10 cellular contexts compared by ENCODE assay signal in the genomic region with DNA sequence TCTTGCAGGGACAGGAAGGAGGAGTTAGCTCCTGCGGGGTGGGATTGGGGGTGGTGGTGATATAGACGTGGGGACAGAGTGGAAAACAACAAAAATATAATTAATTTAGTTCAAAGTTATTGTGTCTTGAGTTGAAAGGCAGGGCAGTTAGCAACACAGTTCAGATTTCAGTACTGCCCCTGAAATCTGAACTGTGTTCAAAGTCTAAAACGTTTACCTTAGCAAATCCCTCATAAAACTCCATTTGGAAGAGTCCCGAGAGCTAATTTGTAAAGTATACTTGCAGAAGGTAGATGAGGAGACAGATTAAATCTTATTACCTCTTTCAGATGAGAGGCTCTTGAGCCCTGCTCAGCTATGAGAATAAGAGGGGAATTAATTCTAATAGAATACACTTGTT. TPM values are rescaled to one million over a fixed set of nuclear protein-coding genes. Genes with fewer than 3 reads are reported as not detected.
DNase-seq lines count a peak whose midpoint lies in the region; ATAC-seq, FAIRE-seq and TF ChIP-seq lines count a peak whose summit lies in the region.
"Not testable (repeated sequence)": the region's sequence is repeated elsewhere in the genome, so short reads cannot be mapped to it uniquely, and the experiment has no call there.
"Had no signal": no experiment of that assay in that cellular context is flagged by ENCODE, and none has a peak within 500 bp of the region (broad histone marks: within the 10 kb centered on the region; RNA-seq: fewer than 3 reads in every experiment).

No MANE protein-coding gene starts in this region.

- H3K9me2 ChIP-seq in PC-9 (ENCODE audit: insufficient read depth): not testable (repeated sequence)

- CTCF ChIA-PET in PC-9 (lab: Charles Lee); activated CD8-positive, alpha-beta T cell treated with anti-CD3 and anti-CD28 coated beads, Interleukin-2, amount 10 ng/mL, durations not matched to agents 7 days and 5 days (lab: Charles Lee); naive thymus-derived CD4-positive, alpha-beta T cell (lab: Charles Lee): not testable (repeated sequence)

- not testable (repeated sequence) for BruUV-seq in PC-9 (replicated peaks; lab: Mats Ljungman, UMichigan)

- H3K27ac ChIP-seq in PC-9; naive thymus-derived CD4-positive, alpha-beta T cell (ENCODE audit: low read depth, low read length); small intestine (ENCODE audit: low read depth in 1 of 2, low read length in 1 of 2): not testable (repeated sequence)
- H3K27ac ChIP-seq in heart left ventricle: peak overlapping the region in 2 of 12 donors; percentile 83 to 86

- not testable (repeated sequence) for H3K9me3 ChIP-seq in PC-9 (ENCODE audit: insufficient read depth, low read depth); heart left ventricle; naive thymus-derived CD4-positive, alpha-beta T cell (ENCODE audit: control insufficient read depth in 2 of 3, low read length in 3 of 3); small intestine (ENCODE audit: control insufficient read depth, low read depth)

- intact Hi-C loops in PC-9 (cut with micrococcal nuclease; ENCODE audit: unreplicated experiment): loop anchor here (5.0 to 10.0 kb wide), 4 partner anchors 142 to 594 kb away; a partner anchor contains a TSS
- intact Hi-C loops in heart left ventricle (cut with DNase I): not testable (repeated sequence)
- intact Hi-C loops in naive thymus-derived CD4-positive, alpha-beta T cell (cut with micrococcal nuclease): loop anchor here (5.0 to 10.0 kb wide), 6 partner anchors 67 to 982 kb away; a partner anchor contains a TSS

- not testable (repeated sequence) for H3K4me3 ChIP-seq in PC-9; naive thymus-derived CD4-positive, alpha-beta T cell (ENCODE audit: low read length); small intestine (ENCODE audit: low read depth in 1 of 2, low read length in 2 of 2)
- peak overlapping the region in 9 of 12 donors; percentile 48 to 95 (median 83) for H3K4me3 ChIP-seq in heart left ventricle

- peak overlapping the region; percentile 86 for H3K4me3 Mint-ChIP-seq in activated CD8-positive, alpha-beta T cell treated with anti-CD3 and anti-CD28 coated beads, Interleukin-2, amount 10 ng/mL, durations not matched to agents 7 days and 5 days
- peak overlapping the region; percentile 85 to 91 (median 87) for H3K4me3 Mint-ChIP-seq in brain
- peak overlapping the region; percentile 78 to 99 (median 96) for H3K4me3 Mint-ChIP-seq in naive thymus-derived CD4-positive, alpha-beta T cell

- not testable (repeated sequence) for H3K36me3 ChIP-seq in PC-9 (ENCODE audit: low read depth); heart left ventricle; naive thymus-derived CD4-positive, alpha-beta T cell (ENCODE audit: control insufficient read depth in 2 of 3, insufficient read depth in 3 of 3, low read length in 3 of 3); small intestine (ENCODE audit: control insufficient read depth in 2 of 2, insufficient read depth in 2 of 2, low read length in 2 of 2)

- not testable (repeated sequence) for H3K79me2 ChIP-seq in PC-9 (ENCODE audit: low read depth)

- not testable (repeated sequence) for H3K36me3 Mint-ChIP-seq in activated CD8-positive, alpha-beta T cell treated with anti-CD3 and anti-CD28 coated beads, Interleukin-2, amount 10 ng/mL, durations not matched to agents 7 days and 5 days (ENCODE audit: low read depth); brain; naive thymus-derived CD4-positive, alpha-beta T cell

- not testable (repeated sequence) for FAIRE-seq in small intestine (lab: Jason Lieb, UNC)

- H3K4me1 Mint-ChIP-seq in activated CD8-positive, alpha-beta T cell treated with anti-CD3 and anti-CD28 coated beads, Interleukin-2, amount 10 ng/mL, durations not matched to agents 7 days and 5 days (ENCODE audit: low read depth): peaks cover 23% of the 10 kb centered on the region
- H3K4me1 Mint-ChIP-seq in brain: peaks cover 24% of the 10 kb centered on the region
- peaks cover 6 to 25% (median 12%) of the 10 kb centered on the region in 7 donors for H3K4me1 Mint-ChIP-seq in naive thymus-derived CD4-positive, alpha-beta T cell

- H3F3A ChIP-seq in PC-9 (ENCODE audit: insufficient read depth, low read depth): not testable (repeated sequence)

- H3K27me3 Mint-ChIP-seq in activated CD8-positive, alpha-beta T cell treated with anti-CD3 and anti-CD28 coated beads, Interleukin-2, amount 10 ng/mL, durations not matched to agents 7 days and 5 days (ENCODE audit: low read depth): peaks cover 11% of the 10 kb centered on the region
- H3K27me3 Mint-ChIP-seq in brain: peaks cover 20% of the 10 kb centered on the region
- not testable (repeated sequence) for H3K27me3 Mint-ChIP-seq in naive thymus-derived CD4-positive, alpha-beta T cell

- H3K4me2 ChIP-seq in PC-9: peak overlapping the region; percentile 68; the same call in 1 of the 2 replicates

- WGBS in heart left ventricle, 4 donors: 26 to 44% (median 35%) methylated on average over 4 of the region's 4 CpGs
- 6 to 16% (median 6%) methylated on average over 4 of the region's 4 CpGs for WGBS in small intestine, 3 donors

- H3K27ac Mint-ChIP-seq in activated CD8-positive, alpha-beta T cell treated with anti-CD3 and anti-CD28 coated beads, Interleukin-2, amount 10 ng/mL, durations not matched to agents 7 days and 5 days: not testable (repeated sequence)
- peak overlapping the region in 3 of 5 experiments; percentile 26 to 81 (median 70) for H3K27ac Mint-ChIP-seq in brain
- peak overlapping the region in 6 of 9 donors; percentile 65 to 99 (median 94) for H3K27ac Mint-ChIP-seq in naive thymus-derived CD4-positive, alpha-beta T cell

- H3K27me3 ChIP-seq in PC-9 (ENCODE audit: insufficient read depth, low read depth): peaks cover 14% of the 10 kb centered on the region
- not testable (repeated sequence) for H3K27me3 ChIP-seq in heart left ventricle; naive thymus-derived CD4-positive, alpha-beta T cell (ENCODE audit: control insufficient read depth in 2 of 2, insufficient read depth in 2 of 2, low read length in 2 of 2); small intestine (ENCODE audit: control insufficient read depth in 2 of 2, insufficient read depth in 2 of 2, low read length in 2 of 2)

- not testable (repeated sequence) for TF ChIP-seq CTCF in PC-9 (conservative IDR thresholded peaks at IDR 0.05); brain (conservative IDR thresholded peaks at IDR 0.05); heart left ventricle (IDR thresholded peaks at IDR 0.05)

- DNase-seq in DMS79 treated with DMSO at 0.1 percent for 48 hours (lab: John Stamatoyannopoulos, UW) (peak; percentile 67), small intestine (peak; percentile 43)
- not testable (repeated sequence) for DNase-seq in PC-9; activated CD8-positive, alpha-beta T cell treated with anti-CD3 and anti-CD28 coated beads, Interleukin-2, amount 10 ng/mL, durations not matched to agents 7 days and 5 days; heart left ventricle; naive thymus-derived CD4-positive, alpha-beta T cell

- not testable (repeated sequence) for H2AFZ ChIP-seq in PC-9

- H3K4me1 ChIP-seq in PC-9 (replicated peaks; ENCODE audit: insufficient read depth); naive thymus-derived CD4-positive, alpha-beta T cell (ENCODE audit: control insufficient read depth in 2 of 2, insufficient read depth in 2 of 2, low read length in 2 of 2); small intestine (ENCODE audit: control insufficient read depth in 2 of 2, insufficient read depth in 1 of 2, low read depth in 1 of 2, low read length in 1 of 2): not testable (repeated sequence)
- peaks cover 0 to 15% (median 1%) of the 10 kb centered on the region in 12 donors for H3K4me1 ChIP-seq in heart left ventricle

- not testable (repeated sequence) for H4K20me1 ChIP-seq in PC-9 (ENCODE audit: insufficient read depth)

- POLR2A ChIA-PET in PC-9 (lab: Charles Lee; ENCODE audit: unreplicated experiment); activated CD8-positive, alpha-beta T cell treated with anti-CD3 and anti-CD28 coated beads, Interleukin-2, amount 10 ng/mL, durations not matched to agents 7 days and 5 days (lab: Charles Lee): not testable (repeated sequence)
- POLR2A ChIA-PET in naive thymus-derived CD4-positive, alpha-beta T cell (lab: Charles Lee): interaction anchor here (1.0 kb wide), 1 partner anchor 8 kb away, joined by 3 read pairs; no protein-coding TSS in a partner anchor

- TF ChIP-seq POLR2A in heart left ventricle (IDR thresholded peaks at IDR 0.05): not testable (repeated sequence)

- ATAC-seq in activated CD8-positive, alpha-beta T cell treated with anti-CD3 and anti-CD28 coated beads, Interleukin-2, amount 10 ng/mL, durations not matched to agents 7 days and 5 days; heart left ventricle; naive thymus-derived CD4-positive, alpha-beta T cell: not testable (repeated sequence)

- H3K9me3 Mint-ChIP-seq in activated CD8-positive, alpha-beta T cell treated with anti-CD3 and anti-CD28 coated beads, Interleukin-2, amount 10 ng/mL, durations not matched to agents 7 days and 5 days (ENCODE audit: insufficient read depth); brain; naive thymus-derived CD4-positive, alpha-beta T cell: not testable (repeated sequence)

RNA-seq across cellular contexts. Expression of a gene that starts 1.6 kb away (rescaled TPM):
- 10.4 TPM in 2 replicates for total RNA-seq in PC-9 (2021)
- total RNA-seq in activated CD8-positive, alpha-beta T cell treated with anti-CD3 and anti-CD28 coated beads, Interleukin-2, amount 10 ng/mL, durations not matched to agents 7 days and 5 days: 10 to 100 TPM; 11.2 to 11.5 TPM
- 11.5 TPM for polyA plus RNA-seq in brain (ENCODE audit: insufficient read depth, low read depth, low replicate concordance)
- 10 to 100 TPM in 1 of 9 donors, 1 to 10 TPM in 8; 6.2 to 10.8 (median 7.2) TPM for total RNA-seq in heart left ventricle
- 10 to 100 TPM in 1 of 2 donors, 1 to 10 TPM in 1; 3.2 to 11.6 TPM for polyA plus RNA-seq in heart left ventricle
- 10 to 100 TPM in 3 of 5 experiments, 1 to 10 TPM in 2; 5.5 to 14.1 (median 11.3) TPM for total RNA-seq in naive thymus-derived CD4-positive, alpha-beta T cell
- polyA plus RNA-seq in naive thymus-derived CD4-positive, alpha-beta T cell: 10 to 100 TPM; 10.7 to 18.5 TPM
- polyA plus RNA-seq in small intestine: 1 to 10 TPM; 4.5 to 9.7 (median 4.9) TPM

RNA-seq across cellular contexts. Expression of a gene that starts 27.5 kb away (rescaled TPM):
- total RNA-seq in PC-9 (2021): 37.3 and 38.1 TPM in 2 replicates
- total RNA-seq in activated CD8-positive, alpha-beta T cell treated with anti-CD3 and anti-CD28 coated beads, Interleukin-2, amount 10 ng/mL, durations not matched to agents 7 days and 5 days: 10 to 100 TPM; 23.8 to 25.8 TPM
- polyA plus RNA-seq in brain (ENCODE audit: insufficient read depth, low read depth, low replicate concordance): 16.6 TPM
- 10 to 100 TPM in 3 of 9 donors, 1 to 10 TPM in 6; 6.5 to 17.1 (median 9.7) TPM for total RNA-seq in heart left ventricle
- 10 to 100 TPM in 1 of 2 donors, 1 to 10 TPM in 1; 6.0 to 15.3 TPM for polyA plus RNA-seq in heart left ventricle
- total RNA-seq in naive thymus-derived CD4-positive, alpha-beta T cell: 10 to 100 TPM; 12.9 to 29.1 (median 22.1) TPM
- polyA plus RNA-seq in naive thymus-derived CD4-positive, alpha-beta T cell: 10 to 100 TPM; 18.8 to 27.1 TPM
- polyA plus RNA-seq in small intestine: 10 to 100 TPM in 1 of 3 donors, 1 to 10 TPM in 2; 4.6 to 35.4 (median 5.6) TPM

RNA-seq across cellular contexts. Expression of a gene that starts 33.4 kb away (rescaled TPM):
- total RNA-seq in PC-9 (2021) (not detected in 2 replicates), heart left ventricle (10 to 100 TPM in 4 of 9 donors, 1 to 10 TPM in 5; 1.5 to 38.4 (median 6.9) TPM)
- not detected for total RNA-seq in activated CD8-positive, alpha-beta T cell treated with anti-CD3 and anti-CD28 coated beads, Interleukin-2, amount 10 ng/mL, durations not matched to agents 7 days and 5 days
- polyA plus RNA-seq in brain (ENCODE audit: insufficient read depth, low read depth, low replicate concordance) (14.4 TPM), heart left ventricle (1 to 10 TPM in 1 of 2 donors, under 1 TPM in 1; 0.26 to 4.2 TPM), small intestine (1 to 10 TPM in 2 of 3 donors, not detected in 1; 1.1 to 2.5 TPM)
- total RNA-seq in naive thymus-derived CD4-positive, alpha-beta T cell: not detected
- not detected for polyA plus RNA-seq in naive thymus-derived CD4-positive, alpha-beta T cell
- total RNA-seq: G401, lung microvascular endothelial cell, pulmonary artery endothelial cell had no signal
